In the genomic region with DNA sequence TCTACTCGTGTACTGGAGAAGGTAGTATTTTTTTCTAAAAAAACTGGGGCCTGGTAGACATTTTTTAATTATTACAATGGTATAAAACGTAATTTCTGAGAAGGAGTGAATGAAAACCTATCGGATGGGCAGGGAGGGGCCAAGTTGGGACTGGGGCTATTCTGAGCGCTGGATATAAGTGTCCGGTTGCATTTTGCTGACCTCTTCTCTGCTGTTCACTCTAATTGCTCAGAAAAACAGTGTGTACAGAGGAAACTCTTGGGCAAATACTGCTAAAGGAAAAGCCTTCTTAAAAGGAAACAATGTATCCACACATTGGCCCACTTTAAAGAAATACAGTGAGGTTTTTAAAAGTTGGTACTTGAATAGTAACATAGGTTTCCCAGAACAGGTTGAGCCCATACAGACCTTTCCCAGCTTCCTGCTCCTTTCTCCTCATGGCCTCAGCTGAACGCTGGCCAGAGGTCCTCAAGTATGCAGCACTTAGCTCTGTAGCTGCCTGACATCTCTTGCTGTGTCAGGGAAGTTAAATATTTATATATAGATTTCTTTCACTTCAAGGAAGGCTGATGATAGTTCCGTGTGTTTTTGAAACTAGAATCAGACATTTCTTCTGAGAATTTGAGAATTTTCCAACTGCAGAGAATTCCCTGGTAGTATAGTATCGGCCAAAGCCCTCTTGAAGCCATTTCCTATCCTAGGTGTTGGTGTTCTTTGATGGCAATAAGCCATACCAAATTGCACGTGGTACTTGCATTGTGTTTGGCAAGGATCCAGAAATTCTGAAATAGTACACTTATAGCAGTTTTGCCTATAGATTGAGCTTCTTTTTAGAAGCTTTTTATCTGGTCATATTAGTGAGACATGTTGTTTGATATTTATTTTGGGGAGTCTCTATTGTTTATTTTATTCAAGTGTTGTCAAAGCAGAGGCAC, we compare ENCODE assay signal across 19 cellular contexts.
A peak's percentile ranks its signal among the peaks of the same experiment; 100 is the strongest.
DNase-seq lines count a peak whose midpoint lies in the region; ATAC-seq and TF ChIP-seq lines count a peak whose summit lies in the region.
"Had no signal": no experiment of that assay in that cellular context is flagged by ENCODE, and none has a peak within 500 bp of the region (broad histone marks: within the 10 kb centered on the region; RNA-seq: fewer than 3 reads in every experiment).

No MANE protein-coding gene starts in this region.

- no peaks in the 10 kb centered on the region for H3K79me2 ChIP-seq in Karpas-422 (ENCODE audit: low read length)

- H3K27ac ChIP-seq in Karpas-422 (ENCODE audit: low read length) (no peak overlapping the region), left ventricle myocardium inferior (replicated peaks) (peak overlapping the region; percentile 81)
- H3K27ac ChIP-seq: foreskin keratinocyte, vagina had no signal

- H3K9me2 ChIP-seq in Karpas-422 (replicated peaks; ENCODE audit: insufficient read depth, low read length) = no peaks in the 10 kb centered on the region

- TF ChIP-seq POLR2A in GM18505 (IDR thresholded peaks at IDR 0.05; ENCODE audit: borderline replicate concordance, extremely low read depth, insufficient read depth, insufficient read length) = no peak

- intact Hi-C loops in left ventricle myocardium inferior (cut with micrococcal nuclease) = no loop called here

- H4K20me1 ChIP-seq in Karpas-422 (ENCODE audit: insufficient read depth, low read depth, low read length) = no peaks in the 10 kb centered on the region

- TF ChIP-seq CTCF in left ventricle myocardium inferior (IDR thresholded peaks at IDR 0.05; ENCODE audit: borderline replicate concordance) = no peak

- ATAC-seq in GM21447 (IDR thresholded peaks at IDR 0.05; ENCODE audit: unreplicated experiment) (no peak), GM18505 (IDR thresholded peaks at IDR 0.05; ENCODE audit: unreplicated experiment) (no peak)
- ATAC-seq: activated CD4-positive, CD25-positive, alpha-beta regulatory T cell treated with anti-CD3 and anti-CD28 coated beads, Interleukin-2, amount 50 U/mL, for 24 hours; foreskin keratinocyte; naive thymus-derived CD4-positive, alpha-beta T cell; PC-3; stimulated activated effector memory CD8-positive, alpha-beta T cell treated with anti-CD3 and anti-CD28 coated beads, Interleukin-12 subunit alpha, Interleukin-12 subunit beta, amount 100 ng/mL, for 72 hours had no signal

- H3K4me1 ChIP-seq in Karpas-422 (ENCODE audit: low read length) (no peaks in the 10 kb centered on the region), left ventricle myocardium inferior (peaks cover 53% of the 10 kb centered on the region)
- H3K4me1 ChIP-seq: foreskin keratinocyte, vagina had no signal

- no peak overlapping the region for H3K4me2 ChIP-seq in Karpas-422 (ENCODE audit: low read depth, low read length, poor library complexity, severe bottlenecking)

- H3K27me3 ChIP-seq in Karpas-422 (ENCODE audit: low read length) (no peaks in the 10 kb centered on the region), left ventricle myocardium inferior (ENCODE audit: low read depth) (no peaks in the 10 kb centered on the region)
- H3K27me3 ChIP-seq: foreskin keratinocyte, vagina had no signal

- H3K9me3 ChIP-seq in Karpas-422 (ENCODE audit: low read length) (no peaks in the 10 kb centered on the region), left ventricle myocardium inferior (replicated peaks) (no peaks in the 10 kb centered on the region)
- H3K9me3 ChIP-seq: vagina had no signal

- H3K9ac ChIP-seq in Karpas-422 (ENCODE audit: low read length) = no peak overlapping the region

- H3K36me3 ChIP-seq in Karpas-422 (ENCODE audit: insufficient read depth, low read length) (no peaks in the 10 kb centered on the region), left ventricle myocardium inferior (no peaks in the 10 kb centered on the region)
- H3K36me3 ChIP-seq: vagina had no signal

- DNase-seq in Karpas-422 = peak; percentile 37
- peak; percentile 45 for DNase-seq in NCI-H510A (lab: John Stamatoyannopoulos, UW)
- DNase-seq in left ventricle myocardium inferior = peak; percentile 31
- peak; percentile 27 for DNase-seq in retina
- DNase-seq in occipital lobe (lab: John Stamatoyannopoulos, UW) = no peak
- DNase-seq: central memory CD4-positive, alpha-beta T cell; endodermal cell; foreskin keratinocyte; H7; KG1; naive thymus-derived CD4-positive, alpha-beta T cell; NCI-H2081; PC-3; stimulated activated CD4-positive, alpha-beta T cell treated with anti-CD3 and anti-CD28 coated beads, Interleukin-4, amount 100 ng/mL, for 24 hours had no signal

- H2AFZ ChIP-seq in Karpas-422 (ENCODE audit: low read length) = no peak overlapping the region

- H3K4me3 ChIP-seq in Karpas-422 (ENCODE audit: low read length) = no peak overlapping the region
- peak overlapping the region; percentile 32 for H3K4me3 ChIP-seq in left ventricle myocardium inferior
- H3K4me3 ChIP-seq: vagina had no signal
